In genomic region chr20:33386673-33387072, GRCh38 we compare ENCODE assay signal across 24 cellular contexts.
"Had no signal": no experiment of that assay in that cellular context is flagged by ENCODE, and none has a peak within 500 bp of the region (broad histone marks: within the 10 kb centered on the region; RNA-seq: fewer than 3 reads in every experiment).

No MANE protein-coding gene starts in this region.

- DNase-seq: activated CD4-positive, alpha-beta T cell treated with anti-CD3 and anti-CD28 coated beads for 48 hours; activated CD4-positive, alpha-beta T cell treated with anti-CD3 and anti-CD28 coated beads, Interleukin-2, amount 50 U/mL, for 48 hours; activated CD4-positive, CD25-positive, alpha-beta regulatory T cell treated with anti-CD3 and anti-CD28 coated beads, Interleukin-2, amount 50 U/mL, for 72 hours; activated CD8-positive, alpha-beta memory T cell treated with anti-CD3 and anti-CD28 coated beads, Interleukin-2, amount 10 ng/mL, durations not matched to agents 7 days and 5 days; activated gamma-delta T cell treated with Interleukin-2 at 50 U/mL for 16 hours; activated naive CD4-positive, alpha-beta T cell treated with anti-CD3 and anti-CD28 coated beads, Interleukin-2, amount 10 ng/mL, durations not matched to agents 7 days and 5 days; activated naive CD8-positive, alpha-beta T cell treated with anti-CD3 and anti-CD28 coated beads for 36 hours; activated T-cell treated with anti-CD3 and anti-CD28 coated beads, Interleukin-2, amount 50 U/mL, for 4 hours; cerebellar nuclear complex; Karpas-422; NCI-H1105 treated with DMSO at 0.1 percent for 48 hours; NCI-H1436 treated with DMSO at 0.1 percent for 48 hours; NCI-H187; NCI-H2081; NCI-H510A treated with DMSO at 0.1 percent for 48 hours; NCI-H69; NK-92 treated with Interleukin-12 subunit alpha and Interleukin-12 subunit beta, amount 100 ng/mL, for 24 hours; OCI-M1; Peyer's patch; SHP77 treated with DMSO at 0.1 percent for 48 hours; T-helper 17 cell; T-helper 9 cell had no signal

- H3K4me1 Mint-ChIP-seq: activated CD8-positive, alpha-beta memory T cell treated with anti-CD3 and anti-CD28 coated beads, Interleukin-2, amount 10 ng/mL, durations not matched to agents 7 days and 5 days; activated naive CD4-positive, alpha-beta T cell treated with anti-CD3 and anti-CD28 coated beads, Interleukin-2, amount 10 ng/mL, durations not matched to agents 7 days and 5 days; WTC11 had no signal

- H3K4me1 ChIP-seq: Peyer's patch had no signal

- H3K27me3 ChIP-seq: Peyer's patch had no signal

- H3K4me3 Mint-ChIP-seq: activated CD8-positive, alpha-beta memory T cell treated with anti-CD3 and anti-CD28 coated beads, Interleukin-2, amount 10 ng/mL, durations not matched to agents 7 days and 5 days; activated naive CD4-positive, alpha-beta T cell treated with anti-CD3 and anti-CD28 coated beads, Interleukin-2, amount 10 ng/mL, durations not matched to agents 7 days and 5 days; activated naive CD8-positive, alpha-beta T cell treated with anti-CD3 and anti-CD28 coated beads for 36 hours; activated T-cell treated with anti-CD3 and anti-CD28 coated beads, Interleukin-2, amount 50 U/mL, for 4 hours; T-helper 17 cell; WTC11 had no signal

- H3K27me3 Mint-ChIP-seq: activated CD8-positive, alpha-beta memory T cell treated with anti-CD3 and anti-CD28 coated beads, Interleukin-2, amount 10 ng/mL, durations not matched to agents 7 days and 5 days; activated naive CD4-positive, alpha-beta T cell treated with anti-CD3 and anti-CD28 coated beads, Interleukin-2, amount 10 ng/mL, durations not matched to agents 7 days and 5 days; activated naive CD8-positive, alpha-beta T cell treated with anti-CD3 and anti-CD28 coated beads for 36 hours; T-helper 17 cell had no signal

- H3K27ac Mint-ChIP-seq: activated CD8-positive, alpha-beta memory T cell treated with anti-CD3 and anti-CD28 coated beads, Interleukin-2, amount 10 ng/mL, durations not matched to agents 7 days and 5 days; activated naive CD4-positive, alpha-beta T cell treated with anti-CD3 and anti-CD28 coated beads, Interleukin-2, amount 10 ng/mL, durations not matched to agents 7 days and 5 days; activated naive CD8-positive, alpha-beta T cell treated with anti-CD3 and anti-CD28 coated beads for 36 hours; activated T-helper 2 cell treated with anti-CD3 and anti-CD28 coated beads, Interferon-gamma antibody, Interleukin-2, Interleukin-4, amounts not matched to agents 10 μg/mL and 5 μg/mL and 100 μg/mL, durations not matched to agents 14 hours and 24 hours and 36 hours; WTC11 had no signal

- H3K9me3 Mint-ChIP-seq: activated naive CD4-positive, alpha-beta T cell treated with anti-CD3 and anti-CD28 coated beads, Interleukin-2, amount 10 ng/mL, durations not matched to agents 7 days and 5 days; activated naive CD8-positive, alpha-beta T cell treated with anti-CD3 and anti-CD28 coated beads for 36 hours; activated T-cell treated with anti-CD3 and anti-CD28 coated beads, Interleukin-2, amount 50 U/mL, for 4 hours; activated T-helper 2 cell treated with anti-CD3 and anti-CD28 coated beads, Interferon-gamma antibody, Interleukin-2, Interleukin-4, amounts not matched to agents 10 μg/mL and 5 μg/mL and 100 μg/mL, durations not matched to agents 14 hours and 24 hours and 36 hours had no signal

- H3K9me3 ChIP-seq: Peyer's patch had no signal

- ATAC-seq: activated CD8-positive, alpha-beta memory T cell treated with anti-CD3 and anti-CD28 coated beads, Interleukin-2, amount 10 ng/mL, durations not matched to agents 7 days and 5 days; activated T-cell treated with anti-CD3 and anti-CD28 coated beads, Interleukin-2, amount 50 U/mL, for 4 hours; T-helper 17 cell; WTC11 had no signal

- H3K4me3 ChIP-seq: Peyer's patch had no signal

- H3K27ac ChIP-seq: Peyer's patch had no signal
